Comparison of ENCODE assay signal across 1 cellular context in genomic region chr7:130988443-130988842, GRCh38.
TF ChIP-seq lines count a peak whose summit lies in the region.

No MANE protein-coding gene starts in this region.

TF ChIP-seq in IMR-90, 13 proteins besides CTCF, POLR2A, EP300 and RAD21 (continued from another document):
- TF ChIP-seq USF2 (IDR thresholded peaks at IDR 0.05; ENCODE audit: low read depth, low read length) (no peak), NFE2L2 (IDR thresholded peaks at IDR 0.05; ENCODE audit: low read depth, low read length) (no peak), SMC3 (IDR thresholded peaks at IDR 0.05; ENCODE audit: low read depth, low read length) (no peak), MAFK (IDR thresholded peaks at IDR 0.05; ENCODE audit: low read depth, low read length) (0 out of 2 replicates have a peak, but pooled peaks have one; percentile 27)
